8 cellular contexts compared by ENCODE assay signal in the genomic region with DNA sequence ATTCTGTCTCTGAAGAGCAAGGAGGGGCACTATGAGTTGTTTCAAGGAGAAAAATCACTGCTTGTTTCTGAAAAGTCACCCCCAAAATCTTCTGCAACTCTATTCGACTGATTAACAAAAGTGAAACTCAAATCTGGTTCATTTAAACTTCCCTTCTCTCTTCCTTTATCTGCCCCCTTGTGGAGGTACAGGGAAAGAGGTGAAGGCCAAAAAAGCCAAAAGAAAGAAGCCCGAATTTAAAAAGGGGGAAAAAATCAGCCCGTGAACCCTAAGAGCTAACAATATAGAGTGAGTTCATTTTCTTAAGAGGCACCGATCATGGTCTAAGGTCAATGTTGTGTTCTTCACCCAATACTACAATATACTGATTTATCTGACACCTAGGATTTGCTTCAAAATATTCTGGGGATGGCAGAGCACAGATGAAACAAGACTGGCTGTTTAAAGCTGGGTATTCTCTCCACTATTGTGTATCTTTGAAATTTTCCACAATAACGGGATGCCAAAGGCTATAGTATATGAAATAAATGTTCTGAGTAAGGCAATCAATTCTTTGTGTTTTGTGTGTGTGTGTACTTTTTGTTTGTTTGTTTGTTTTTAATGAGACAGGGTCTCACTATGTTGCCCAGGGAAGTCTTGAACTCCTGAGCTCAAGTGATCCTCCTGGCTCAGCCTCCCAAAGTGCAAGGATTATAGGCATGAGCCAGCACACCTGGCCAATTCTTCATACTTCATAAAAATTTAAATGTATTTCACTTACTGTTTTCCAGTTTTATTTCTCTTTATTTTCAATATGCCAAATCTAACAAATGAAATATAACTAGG. TPM values are rescaled to one million over a fixed set of nuclear protein-coding genes. Genes with fewer than 3 reads are reported as not detected.
DNase-seq lines count a peak whose midpoint lies in the region; ATAC-seq and TF ChIP-seq lines count a peak whose summit lies in the region.

No MANE protein-coding gene starts in this region.

- TF ChIP-seq CTCF in progenitor cell of endocrine pancreas (IDR thresholded peaks at IDR 0.05; ENCODE audit: unreplicated experiment) = peak; percentile 82

- no peak overlapping the region for H3K27ac Mint-ChIP-seq in progenitor cell of endocrine pancreas

- H3K4me3 Mint-ChIP-seq in progenitor cell of endocrine pancreas (ENCODE audit: low read depth) = no peak overlapping the region

- no peaks in the 10 kb centered on the region for H3K9me3 Mint-ChIP-seq in progenitor cell of endocrine pancreas (ENCODE audit: low read depth)

- H3K36me3 Mint-ChIP-seq in progenitor cell of endocrine pancreas (ENCODE audit: insufficient read depth) = no peaks in the 10 kb centered on the region

- peak; percentile 47 to 55 for DNase-seq in NCI-H524 (lab: John Stamatoyannopoulos, UW)
- DNase-seq in NCI-H524 treated with DMSO at 0.1 percent for 48 hours (lab: John Stamatoyannopoulos, UW) = no peak
- DNase-seq in HCEC 1CT = peak; percentile 57
- peak; percentile 50 for DNase-seq in NCI-H748 treated with DMSO at 0.1 percent for 48 hours (lab: John Stamatoyannopoulos, UW)
- peak; percentile 7 for DNase-seq in activated gamma-delta T cell treated with anti-CD3 and anti-CD28 coated beads, Interleukin-2, amount 50 U/mL, for 16 hours (ENCODE audit: low read depth)
- peak; percentile 21 for DNase-seq in germinal center (ENCODE audit: low spot score)
- no peak for DNase-seq in progenitor cell of endocrine pancreas (ENCODE audit: low spot score, unreplicated experiment)

- no peaks in the 10 kb centered on the region for H3K27me3 Mint-ChIP-seq in progenitor cell of endocrine pancreas

- H3K4me1 Mint-ChIP-seq in progenitor cell of endocrine pancreas (ENCODE audit: low read depth) = peaks cover 2% of the 10 kb centered on the region

- ATAC-seq in GM18520 (IDR thresholded peaks at IDR 0.05; ENCODE audit: unreplicated experiment) = no peak

RNA-seq across cellular contexts. Expression of a gene that starts 55.0 kb away (rescaled TPM):
- 10.7 and 12.9 TPM in 2 replicates for total RNA-seq in progenitor cell of endocrine pancreas

Comparison
In these comparisons a context has a peak if more than half of its experiments do, and no peak if none do; other contexts are left out.
1. DNase-seq: peak in NCI-H524 (2 of 2), HCEC 1CT (single experiment), NCI-H748 treated with DMSO at 0.1 percent for 48 hours (single experiment), activated gamma-delta T cell treated with anti-CD3 and anti-CD28 coated beads, Interleukin-2, amount 50 U/mL, for 16 hours (single experiment) and germinal center (single experiment); none in NCI-H524 treated with DMSO at 0.1 percent for 48 hours (single experiment) and progenitor cell of endocrine pancreas (single experiment).